In the genomic region with DNA sequence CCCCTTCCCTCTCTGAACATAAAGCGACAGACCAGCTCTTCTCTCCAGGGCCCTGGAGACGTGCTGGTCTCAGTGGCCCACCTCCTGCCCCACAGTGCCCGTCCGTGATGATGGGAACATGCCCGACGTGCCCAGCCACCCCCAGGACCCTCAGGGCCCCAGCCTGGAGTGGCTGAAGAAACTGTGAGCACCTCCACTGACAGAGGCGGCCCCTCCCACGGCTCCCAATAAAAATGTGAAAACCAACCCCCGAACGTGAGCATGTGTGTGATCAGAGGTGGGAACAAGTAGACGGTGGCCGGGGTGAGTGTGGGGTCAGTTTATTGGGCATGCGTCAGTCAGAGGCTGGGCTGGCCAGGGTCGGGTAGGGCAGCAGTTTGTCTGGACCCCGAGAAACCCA, we compare ENCODE assay signal across 16 cellular contexts. TPM values are rescaled to one million over a fixed set of nuclear protein-coding genes. Genes with fewer than 3 reads are reported as not detected.
"Had no signal": no experiment of that assay in that cellular context is flagged by ENCODE, and none has a peak within 500 bp of the region (broad histone marks: within the 10 kb centered on the region; RNA-seq: fewer than 3 reads in every experiment).

No MANE protein-coding gene starts in this region.

- H3K9me3 Mint-ChIP-seq: activated CD8-positive, alpha-beta T cell treated with anti-CD3 and anti-CD28 coated beads for 36 hours; activated naive CD4-positive, alpha-beta T cell treated with anti-CD3 and anti-CD28 coated beads for 36 hours; natural killer cell treated with Interleukin-12 subunit alpha and Interleukin-12 subunit beta and Interleukin-15 and Interleukin-18, amount 100 ng/mL, for 72 hours; T-helper 2 cell treated with Interferon-gamma antibody and Interleukin-4, amounts not matched to agents 5 μg/mL and 100 μg/mL, for 36 hours had no signal

- DNase-seq: activated CD8-positive, alpha-beta memory T cell treated with anti-CD3 and anti-CD28 coated beads, Interleukin-2, amount 50 U/mL, for 48 hours; activated CD8-positive, alpha-beta T cell treated with anti-CD3 and anti-CD28 coated beads for 36 hours; stimulated activated CD4-positive, alpha-beta T cell treated with anti-CD3 and anti-CD28 coated beads, Interleukin-12 subunit alpha, Interleukin-12 subunit beta, amount 100 ng/mL, for 4 hours; stimulated activated CD4-positive, alpha-beta T cell treated with anti-CD3 and anti-CD28 coated beads, Interleukin-2, amount 100 ng/mL, for 24 hours; SW 1271; thyroid gland had no signal

- H3K27me3 ChIP-seq: dorsolateral prefrontal cortex, thyroid gland had no signal

- H3K27ac ChIP-seq: dorsolateral prefrontal cortex, thyroid gland had no signal

- H3K4me3 ChIP-seq: dorsolateral prefrontal cortex, thyroid gland had no signal

- H3K27ac Mint-ChIP-seq: activated CD8-positive, alpha-beta T cell treated with anti-CD3 and anti-CD28 coated beads for 36 hours; activated naive CD4-positive, alpha-beta T cell treated with anti-CD3 and anti-CD28 coated beads for 36 hours; natural killer cell treated with Interleukin-12 subunit alpha and Interleukin-12 subunit beta and Interleukin-15 and Interleukin-18, amount 100 ng/mL, for 72 hours had no signal

- H3K27me3 Mint-ChIP-seq: activated CD8-positive, alpha-beta T cell treated with anti-CD3 and anti-CD28 coated beads for 36 hours; natural killer cell treated with Interleukin-12 subunit alpha and Interleukin-12 subunit beta and Interleukin-15 and Interleukin-18, amount 100 ng/mL, for 72 hours had no signal

- H3K4me3 Mint-ChIP-seq: activated CD8-positive, alpha-beta T cell treated with anti-CD3 and anti-CD28 coated beads for 36 hours; activated naive CD4-positive, alpha-beta T cell treated with anti-CD3 and anti-CD28 coated beads for 36 hours; natural killer cell treated with Interleukin-12 subunit alpha and Interleukin-12 subunit beta and Interleukin-15 and Interleukin-18, amount 100 ng/mL, for 72 hours; T-helper 2 cell treated with Interferon-gamma antibody and Interleukin-4, amounts not matched to agents 5 μg/mL and 100 μg/mL, for 36 hours had no signal

- H3K9me3 ChIP-seq: thyroid gland had no signal

- ATAC-seq: activated CD8-positive, alpha-beta T cell treated with anti-CD3 and anti-CD28 coated beads for 36 hours; esophagus mucosa; natural killer cell treated with Interleukin-12 subunit alpha and Interleukin-12 subunit beta and Interleukin-15 and Interleukin-18, amount 100 ng/mL, for 72 hours had no signal

RNA-seq across cellular contexts. Expression of gene OSCAR, which starts 6.1 kb away (rescaled TPM):
- total RNA-seq: SK-MEL-5 had no signal

RNA-seq across cellular contexts. Expression of gene TARM1, which starts 25.6 kb away (rescaled TPM):
- total RNA-seq: activated CD8-positive, alpha-beta T cell treated with anti-CD3 and anti-CD28 coated beads for 36 hours; activated naive CD4-positive, alpha-beta T cell treated with anti-CD3 and anti-CD28 coated beads for 36 hours; dorsolateral prefrontal cortex; esophagus mucosa; liver; mesenteric fat pad; natural killer cell treated with Interleukin-12 subunit alpha and Interleukin-12 subunit beta and Interleukin-15 and Interleukin-18, amount 100 ng/mL, for 72 hours; osteocyte; pulmonary artery endothelial cell; SK-MEL-5; thyroid gland had no signal
